Comparison of ENCODE assay signal across 9 cellular contexts in genomic region chr6:157764346-157765068, GRCh38. TPM values are rescaled to one million over a fixed set of nuclear protein-coding genes. Genes with fewer than 3 reads are reported as not detected.
DNase-seq lines count a peak whose midpoint lies in the region; ATAC-seq and TF ChIP-seq lines count a peak whose summit lies in the region.
"Had no signal": no experiment of that assay in that cellular context is flagged by ENCODE, and none has a peak within 500 bp of the region (broad histone marks: within the 10 kb centered on the region; RNA-seq: fewer than 3 reads in every experiment).

No MANE protein-coding gene starts in this region.

- H3K27me3 ChIP-seq in HL-60 (ENCODE audit: insufficient read depth, poor library complexity, severe bottlenecking) (no peaks in the 10 kb centered on the region), ascending aorta (no peaks in the 10 kb centered on the region), skeletal muscle tissue (ENCODE audit: control insufficient read depth in 3 of 3, insufficient read depth in 3 of 3, low read length in 3 of 3) (peaks cover 0 to 1% (median 0%) of the 10 kb centered on the region in 3 donors)

- H3K27ac ChIP-seq in HL-60 (replicated peaks) (peak overlapping the region; percentile 24; the same call in 1 of the 2 replicates), ascending aorta (peak overlapping the region; percentile 82 to 84), skeletal muscle tissue (ENCODE audit: low read depth, low read length) (peak overlapping the region; percentile 75)

- peaks cover 51% of the 10 kb centered on the region for H3K27me3 Mint-ChIP-seq in T-helper 2 cell treated with Interferon-gamma antibody and Interleukin-4, amounts not matched to agents 5 μg/mL and 100 μg/mL, for 36 hours (ENCODE audit: low read depth)

- intact Hi-C loops in ascending aorta (cut with DNase I): loop anchor here (10.0 kb wide), 2 partner anchors 440 to 880 kb away; partner anchors contain the start of genes DYNLT1 and TMEM242

- H3K36me3 ChIP-seq in ascending aorta (no peaks in the 10 kb centered on the region), skeletal muscle tissue (ENCODE audit: control insufficient read depth in 3 of 3, insufficient read depth in 3 of 3, low read length in 3 of 3) (no peaks in the 10 kb centered on the region)
- H3K36me3 ChIP-seq: HAP-1 had no signal

- H3K9me3 ChIP-seq in ascending aorta (no peaks in the 10 kb centered on the region), skeletal muscle tissue (ENCODE audit: control insufficient read depth in 3 of 3, low read length in 3 of 3) (no peaks in the 10 kb centered on the region)
- H3K9me3 ChIP-seq: HAP-1 had no signal

- no peak overlapping the region for H3K4me3 ChIP-seq in HL-60 (replicated peaks; ENCODE audit: insufficient read depth, low read length)
- H3K4me3 ChIP-seq in ascending aorta: no peak overlapping the region
- no peak overlapping the region for H3K4me3 ChIP-seq in skeletal muscle tissue (ENCODE audit: low read length in 3 of 3)
- H3K4me3 ChIP-seq: HAP-1 had no signal

- DNase-seq in AML-193 (lab: John Stamatoyannopoulos, UW) (peak; percentile 74 to 79), HL-60 (ENCODE audit: low read depth in 1 of 2, low spot score in 1 of 2) (peak; percentile 56 to 94), ascending aorta (ENCODE audit: low spot score in 2 of 2) (peak; percentile 90 to 97), hypothalamus (lab: John Stamatoyannopoulos, UW) (peak in 35 of 51 donors; percentile 4 to 82 (median 35)), GM19238 (ENCODE audit: insufficient read length, low spot score) (no peak)
- DNase-seq in T-helper 2 cell treated with Interferon-gamma antibody and Interleukin-4, amounts not matched to agents 5 μg/mL and 100 μg/mL, for 36 hours (ENCODE audit: low spot score): peak; percentile 90

- no peak overlapping the region for H3K9ac ChIP-seq in skeletal muscle tissue (ENCODE audit: low read depth in 1 of 3, low read length in 3 of 3)

- TF ChIP-seq CTCF in HL-60 (IDR thresholded peaks at IDR 0.05; ENCODE audit: insufficient read depth, low read length) (no peak), ascending aorta (IDR thresholded peaks at IDR 0.05) (no peak)

- H3K27ac Mint-ChIP-seq in T-helper 2 cell treated with Interferon-gamma antibody and Interleukin-4, amounts not matched to agents 5 μg/mL and 100 μg/mL, for 36 hours: peak overlapping the region; percentile 88

- peaks cover 54% of the 10 kb centered on the region for H3K4me1 Mint-ChIP-seq in T-helper 2 cell treated with Interferon-gamma antibody and Interleukin-4, amounts not matched to agents 5 μg/mL and 100 μg/mL, for 36 hours (ENCODE audit: low read depth)

- ATAC-seq in GM19467 (IDR thresholded peaks at IDR 0.05; ENCODE audit: unreplicated experiment): peak; percentile 43

- no peaks in the 10 kb centered on the region for H3K36me3 Mint-ChIP-seq in T-helper 2 cell treated with Interferon-gamma antibody and Interleukin-4, amounts not matched to agents 5 μg/mL and 100 μg/mL, for 36 hours (ENCODE audit: low read depth)

- H3K4me1 ChIP-seq in ascending aorta (peaks cover 12 to 48% of the 10 kb centered on the region in 2 donors), skeletal muscle tissue (ENCODE audit: control insufficient read depth in 3 of 3, insufficient read depth in 3 of 3, low read length in 3 of 3) (peaks cover 25 to 46% (median 25%) of the 10 kb centered on the region in 3 donors)
- H3K4me1 ChIP-seq: HAP-1 had no signal

- peak overlapping the region; percentile 63 for H3K4me3 Mint-ChIP-seq in T-helper 2 cell treated with Interferon-gamma antibody and Interleukin-4, amounts not matched to agents 5 μg/mL and 100 μg/mL, for 36 hours

- no peaks in the 10 kb centered on the region for H3K9me3 Mint-ChIP-seq in T-helper 2 cell treated with Interferon-gamma antibody and Interleukin-4, amounts not matched to agents 5 μg/mL and 100 μg/mL, for 36 hours

RNA-seq across cellular contexts. Expression of gene SNX9, which starts 58.5 kb away (rescaled TPM):
- total RNA-seq in ascending aorta: 55.2 TPM
- 19.3 TPM for total RNA-seq in skeletal muscle tissue

Comparison
In these comparisons a context has a peak if more than half of its experiments do, and no peak if none do; other contexts are left out.
1. H3K27ac ChIP-seq: peak in every context shown above with its lines; median percentile 83 in ascending aorta; 75 in skeletal muscle tissue; 24 in HL-60.